10 cellular contexts compared by ENCODE assay signal in the genomic region with DNA sequence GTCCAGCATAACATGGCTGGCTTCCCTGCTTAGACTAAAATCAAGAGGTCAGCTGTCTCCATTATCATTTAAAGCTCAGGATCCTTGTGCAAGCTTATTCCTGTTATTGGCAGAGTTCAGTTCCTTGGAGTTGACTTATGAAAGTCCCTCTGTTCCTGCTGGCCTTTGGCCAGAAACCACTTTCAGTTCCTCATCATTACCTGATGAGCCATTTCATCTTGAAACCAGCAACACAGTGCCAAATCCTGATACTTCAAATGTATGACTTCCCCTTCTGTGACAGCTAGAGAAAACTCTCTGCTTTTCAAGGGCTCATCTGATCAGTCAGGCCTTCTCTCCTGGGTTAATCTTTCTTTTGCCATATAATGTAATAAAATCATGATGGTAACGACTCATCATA.
DNase-seq lines count a peak whose midpoint lies in the region; ATAC-seq lines count a peak whose summit lies in the region.
"Had no signal": no experiment of that assay in that cellular context is flagged by ENCODE, and none has a peak within 500 bp of the region (broad histone marks: within the 10 kb centered on the region; RNA-seq: fewer than 3 reads in every experiment).

No MANE protein-coding gene starts in this region.

- peak; percentile 79 for ATAC-seq in GM19395 (IDR thresholded peaks at IDR 0.05; ENCODE audit: unreplicated experiment)
- peak; percentile 88 for ATAC-seq in HG03066 (IDR thresholded peaks at IDR 0.05; ENCODE audit: low read depth, unreplicated experiment)

- peak; percentile 79 to 80 for DNase-seq in AML-193 (lab: John Stamatoyannopoulos, UW)
- peak; percentile 68 for DNase-seq in OCI-M1 (lab: John Stamatoyannopoulos, UW)
- no peak for DNase-seq in NCI-H524 treated with DMSO at 0.1 percent for 48 hours (lab: John Stamatoyannopoulos, UW)
- DNase-seq in activated T-cell treated with anti-CD3 and anti-CD28 coated beads, Interleukin-2, amount 50 U/mL, for 1 hour = no peak
- DNase-seq in epidermal melanocyte (ENCODE audit: insufficient read length, low spot score) = no peak
- DNase-seq in stimulated activated CD4-positive, alpha-beta T cell treated with anti-CD3 and anti-CD28 coated beads, Interleukin-4, amount 100 ng/mL, for 1 hour = no peak
- DNase-seq: activated naive CD8-positive, alpha-beta T cell treated with anti-CD3 and anti-CD28 coated beads, Interleukin-2, amount 10 ng/mL, durations not matched to agents 7 days and 5 days; heart right ventricle had no signal

Comparison
In these comparisons a context has a peak if more than half of its experiments do, and no peak if none do; other contexts are left out.
1. DNase-seq: peak in AML-193 (2 of 2) and OCI-M1 (single experiment); none in NCI-H524 treated with DMSO at 0.1 percent for 48 hours (single experiment), activated T-cell treated with anti-CD3 and anti-CD28 coated beads, Interleukin-2, amount 50 U/mL, for 1 hour (single experiment), epidermal melanocyte (single experiment) and stimulated activated CD4-positive, alpha-beta T cell treated with anti-CD3 and anti-CD28 coated beads, Interleukin-4, amount 100 ng/mL, for 1 hour (single experiment).